Comparison of ENCODE assay signal across 21 cellular contexts in the genomic region with DNA sequence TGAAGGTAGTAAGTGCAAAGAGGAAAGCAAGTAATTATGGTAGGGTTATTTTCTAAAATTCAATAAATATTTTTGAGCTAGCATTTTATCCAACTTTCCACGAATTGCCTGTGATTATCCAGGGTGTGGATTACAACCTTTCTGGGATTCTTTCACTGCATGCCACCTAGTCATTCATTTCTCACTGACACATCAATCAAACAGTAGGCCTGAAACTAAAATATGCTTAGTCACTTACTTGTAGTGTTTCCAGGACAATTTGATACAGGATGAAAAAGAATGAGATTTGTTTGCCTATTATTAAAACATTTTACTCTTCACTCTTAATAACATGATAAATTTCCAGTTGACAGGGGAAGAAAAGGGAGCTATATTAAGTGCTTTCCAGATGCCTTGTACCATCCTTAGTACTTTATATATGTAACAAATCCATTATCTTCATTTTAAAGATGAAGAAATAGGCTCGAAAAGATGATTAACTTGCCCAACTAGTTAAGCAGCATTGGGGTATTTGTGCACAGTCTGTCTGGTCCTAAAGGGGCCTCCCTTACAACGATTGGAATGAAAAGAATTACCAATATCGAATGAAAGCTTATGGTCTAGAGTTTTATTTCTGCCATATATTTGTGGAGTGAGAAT.
DNase-seq lines count a peak whose midpoint lies in the region; ATAC-seq and TF ChIP-seq lines count a peak whose summit lies in the region.
"Had no signal": no experiment of that assay in that cellular context is flagged by ENCODE, and none has a peak within 500 bp of the region (broad histone marks: within the 10 kb centered on the region; RNA-seq: fewer than 3 reads in every experiment).

No MANE protein-coding gene starts in this region.

- H3K9me3 ChIP-seq in RWPE2 (ENCODE audit: severe bottlenecking) (no peaks in the 10 kb centered on the region), thyroid gland (no peaks in the 10 kb centered on the region)
- H3K9me3 ChIP-seq in CD8-positive, alpha-beta memory T cell (ENCODE audit: low read length) = no peaks in the 10 kb centered on the region
- H3K9me3 ChIP-seq: spleen, vagina had no signal

- H3K79me2 ChIP-seq in ACC112 (ENCODE audit: control insufficient read depth, insufficient read depth, low read length, unreplicated experiment) = no peaks in the 10 kb centered on the region

- H3K4me1 ChIP-seq in ACC112 (ENCODE audit: control insufficient read depth, insufficient read depth, low read length, unreplicated experiment) (peaks cover 53% of the 10 kb centered on the region), RWPE2 (ENCODE audit: insufficient read depth, poor library complexity, severe bottlenecking) (peaks cover 56% of the 10 kb centered on the region), thyroid gland (peaks cover 22% of the 10 kb centered on the region in 2 donors)
- H3K4me1 ChIP-seq in CD8-positive, alpha-beta memory T cell (ENCODE audit: insufficient read depth, low read length) = no peaks in the 10 kb centered on the region
- H3K4me1 ChIP-seq: spleen had no signal

- DNase-seq in HT1080 (ENCODE audit: low read depth) (peak; percentile 59), RWPE2 (ENCODE audit: low spot score) (no peak), iris pigment epithelial cell (ENCODE audit: low read depth) (peak; percentile 34), thyroid gland (no peak)
- DNase-seq in CD8-positive, alpha-beta memory T cell = no peak
- no peak for DNase-seq in stimulated activated CD4-positive, alpha-beta T cell treated with anti-CD3 and anti-CD28 coated beads, Interleukin-4, amount 100 ng/mL, for 4 hours
- no peak for DNase-seq in activated CD4-positive, alpha-beta T cell treated with anti-CD3 and anti-CD28 coated beads for 48 hours
- DNase-seq: activated naive CD4-positive, alpha-beta T cell treated with anti-CD3 and anti-CD28 coated beads, Interleukin-2, amount 10 ng/mL, durations not matched to agents 7 days and 5 days; brain microvascular endothelial cell; COR-L47; NCI-H187; NCI-H526; posterior cingulate gyrus; RPMI8226; spleen; stimulated activated naive CD8-positive, alpha-beta T cell treated with anti-CD3 and anti-CD28 coated beads, Interleukin-15, Interleukin-2, amounts not matched to agents 100 U/mL and 50 U/mL, for 24 hours; T-helper 2 cell had no signal

- intact Hi-C loops in thyroid gland (cut with DNase I) = no loop called here

- no peak overlapping the region for H3K4me3 Mint-ChIP-seq in CD8-positive, alpha-beta memory T cell
- H3K4me3 Mint-ChIP-seq: activated naive CD4-positive, alpha-beta T cell treated with anti-CD3 and anti-CD28 coated beads, Interleukin-2, amount 10 ng/mL, durations not matched to agents 7 days and 5 days had no signal

- POLR2A ChIA-PET in CD8-positive, alpha-beta memory T cell (lab: Charles Lee) = no interaction called here

- H3K36me3 ChIP-seq in ACC112 (ENCODE audit: insufficient read depth, low read length) (peaks cover 4% of the 10 kb centered on the region; the same call in 1 of the 2 replicates), RWPE2 (ENCODE audit: low read depth) (peaks cover 45% of the 10 kb centered on the region), thyroid gland (no peaks in the 10 kb centered on the region)
- no peaks in the 10 kb centered on the region for H3K36me3 ChIP-seq in CD8-positive, alpha-beta memory T cell (ENCODE audit: insufficient read depth, low read length)
- H3K36me3 ChIP-seq: brain microvascular endothelial cell, vagina had no signal

- ATAC-seq in RWPE2 (ENCODE audit: low read depth) = 0 out of 3 replicates have a peak, but pooled peaks have one; percentile 24
- ATAC-seq: left lobe of liver; stimulated activated naive CD8-positive, alpha-beta T cell treated with anti-CD3 and anti-CD28 coated beads, Interleukin-15, Interleukin-2, amounts not matched to agents 100 U/mL and 50 U/mL, for 24 hours had no signal

- H3K27me3 ChIP-seq in ACC112 (ENCODE audit: insufficient read depth, low read length) (no peaks in the 10 kb centered on the region), RWPE2 (ENCODE audit: insufficient read depth, poor library complexity, severe bottlenecking) (no peaks in the 10 kb centered on the region), thyroid gland (no peaks in the 10 kb centered on the region)
- H3K27me3 ChIP-seq in CD8-positive, alpha-beta memory T cell (ENCODE audit: insufficient read depth, low read length, poor library complexity, severe bottlenecking) = no peaks in the 10 kb centered on the region
- H3K27me3 ChIP-seq: brain microvascular endothelial cell, spleen, vagina had no signal

- H3K27me3 Mint-ChIP-seq in CD8-positive, alpha-beta memory T cell = no peaks in the 10 kb centered on the region
- H3K27me3 Mint-ChIP-seq: activated naive CD4-positive, alpha-beta T cell treated with anti-CD3 and anti-CD28 coated beads, Interleukin-2, amount 10 ng/mL, durations not matched to agents 7 days and 5 days had no signal

- TF ChIP-seq CTCF in RWPE2 (IDR thresholded peaks at IDR 0.05; ENCODE audit: poor library complexity, severe bottlenecking) = no peak
- TF ChIP-seq CTCF in thyroid gland (IDR thresholded peaks at IDR 0.05) = no peak

- H3K36me3 Mint-ChIP-seq in CD8-positive, alpha-beta memory T cell = peaks cover 0 to 2% (median 2%) of the 10 kb centered on the region in 3 donors
- H3K36me3 Mint-ChIP-seq: activated naive CD4-positive, alpha-beta T cell treated with anti-CD3 and anti-CD28 coated beads, Interleukin-2, amount 10 ng/mL, durations not matched to agents 7 days and 5 days had no signal

- H3K4me3 ChIP-seq in ACC112 (ENCODE audit: low read depth, low read length) = no peak overlapping the region
- no peak overlapping the region for H3K4me3 ChIP-seq in RWPE2 (ENCODE audit: severe bottlenecking)
- H3K4me3 ChIP-seq in CD8-positive, alpha-beta memory T cell (ENCODE audit: low read length) = no peak overlapping the region
- no peak overlapping the region for H3K4me3 ChIP-seq in thyroid gland (replicated peaks in 1 of 3)
- H3K4me3 ChIP-seq: spleen, vagina had no signal

- CTCF ChIA-PET in CD8-positive, alpha-beta memory T cell (lab: Charles Lee) = no interaction called here

- no peaks in the 10 kb centered on the region for H3K9me3 Mint-ChIP-seq in CD8-positive, alpha-beta memory T cell
- H3K9me3 Mint-ChIP-seq: activated naive CD4-positive, alpha-beta T cell treated with anti-CD3 and anti-CD28 coated beads, Interleukin-2, amount 10 ng/mL, durations not matched to agents 7 days and 5 days had no signal

- no peaks in the 10 kb centered on the region for H3K4me1 Mint-ChIP-seq in CD8-positive, alpha-beta memory T cell
- H3K4me1 Mint-ChIP-seq: activated naive CD4-positive, alpha-beta T cell treated with anti-CD3 and anti-CD28 coated beads, Interleukin-2, amount 10 ng/mL, durations not matched to agents 7 days and 5 days had no signal

- WGBS in thyroid gland, 2 donors = 82 to 88% methylated on average over 4 of the region's 4 CpGs

- peak overlapping the region; percentile 8; the same call in 1 of the 2 replicates for H3K27ac ChIP-seq in ACC112 (ENCODE audit: low read depth, low read length)
- peak overlapping the region; percentile 96 for H3K27ac ChIP-seq in RWPE2 (ENCODE audit: poor library complexity, severe bottlenecking)
- no peak overlapping the region for H3K27ac ChIP-seq in CD8-positive, alpha-beta memory T cell (ENCODE audit: low read depth, low read length)
- no peak overlapping the region for H3K27ac ChIP-seq in thyroid gland
- H3K27ac ChIP-seq: brain microvascular endothelial cell, HL-60, spleen had no signal

- no peak overlapping the region for H3K27ac Mint-ChIP-seq in CD8-positive, alpha-beta memory T cell
- H3K27ac Mint-ChIP-seq: activated naive CD4-positive, alpha-beta T cell treated with anti-CD3 and anti-CD28 coated beads, Interleukin-2, amount 10 ng/mL, durations not matched to agents 7 days and 5 days had no signal

- no peak for TF ChIP-seq POLR2A in thyroid gland (IDR thresholded peaks at IDR 0.05)

- no peak overlapping the region for H2AFZ ChIP-seq in ACC112 (ENCODE audit: low read length, unreplicated experiment)

Comparison
In these comparisons a context has a peak if more than half of its experiments do, and no peak if none do; other contexts are left out.
1. H3K27ac ChIP-seq: peak in ACC112 (single experiment) and RWPE2 (single experiment); none in CD8-positive, alpha-beta memory T cell (single experiment) and thyroid gland (0 of 3).
2. DNase-seq: peak in HT1080 (single experiment) and iris pigment epithelial cell (single experiment); none in RWPE2 (single experiment), CD8-positive, alpha-beta memory T cell (0 of 5), thyroid gland (0 of 2), stimulated activated CD4-positive, alpha-beta T cell treated with anti-CD3 and anti-CD28 coated beads, Interleukin-4, amount 100 ng/mL, for 4 hours (0 of 2) and activated CD4-positive, alpha-beta T cell treated with anti-CD3 and anti-CD28 coated beads for 48 hours (single experiment).